14 cellular contexts compared by ENCODE assay signal in the genomic region with DNA sequence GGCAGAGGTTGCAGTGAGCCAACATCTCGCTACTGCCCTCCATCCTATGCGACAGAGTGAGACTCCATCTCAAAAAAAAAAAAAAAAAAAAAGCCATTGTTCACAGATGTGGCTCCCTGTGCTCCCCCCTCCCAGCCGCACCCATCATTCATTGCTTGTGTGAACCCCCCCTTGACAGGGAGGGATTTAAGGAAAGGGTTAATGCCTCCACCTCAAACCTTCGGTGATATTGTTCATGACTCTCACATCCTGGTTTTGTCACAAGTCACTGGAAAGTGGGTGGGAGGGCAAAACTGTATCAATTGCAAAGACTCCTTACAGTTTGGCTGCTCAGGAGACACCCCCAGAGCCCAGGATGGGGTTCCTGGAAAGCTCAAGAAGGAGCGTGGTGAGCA. TPM values are rescaled to one million over a fixed set of nuclear protein-coding genes. Genes with fewer than 3 reads are reported as not detected.
A peak's percentile ranks its signal among the peaks of the same experiment; 100 is the strongest.
DNase-seq lines count a peak whose midpoint lies in the region; ATAC-seq and TF ChIP-seq lines count a peak whose summit lies in the region.
"Had no signal": no experiment of that assay in that cellular context is flagged by ENCODE, and none has a peak within 500 bp of the region (broad histone marks: within the 10 kb centered on the region; RNA-seq: fewer than 3 reads in every experiment).

No MANE protein-coding gene starts in this region.

- H3K27me3 Mint-ChIP-seq in HFFc6 (ENCODE audit: insufficient read depth), result peaks cover 4% of the 10 kb centered on the region
- H3K27me3 Mint-ChIP-seq in activated CD8-positive, alpha-beta T cell treated with anti-CD3 and anti-CD28 coated beads, Interleukin-2, amount 10 ng/mL, durations not matched to agents 7 days and 5 days (ENCODE audit: low read depth), result no peaks in the 10 kb centered on the region
- H3K27me3 Mint-ChIP-seq in endothelial cell (ENCODE audit: unreplicated experiment), result peaks cover 5% of the 10 kb centered on the region

- peaks cover 43% of the 10 kb centered on the region for H3K4me1 ChIP-seq in mesodermal cell (ENCODE audit: control insufficient read depth, insufficient read depth, low read length, poor library complexity, severe bottlenecking)

- no peaks in the 10 kb centered on the region; the same call in 1 of the 2 replicates for H3K9me3 ChIP-seq in AG04450 (ENCODE audit: control insufficient read depth, insufficient read depth, low read length)
- H3K9me3 ChIP-seq in mesodermal cell (ENCODE audit: control insufficient read depth, low read length), result no peaks in the 10 kb centered on the region
- H3K9me3 ChIP-seq: esophagus muscularis mucosa had no signal

- TF ChIP-seq CTCF in AG04450 (IDR thresholded peaks at IDR 0.05; ENCODE audit: low read depth, low read length) (no peak), HFFc6 (IDR thresholded peaks at IDR 0.05) (no peak), endothelial cell (IDR thresholded peaks at IDR 0.05; ENCODE audit: unreplicated experiment) (no peak)

- no peaks in the 10 kb centered on the region for H3K9me3 Mint-ChIP-seq in HFFc6
- no peaks in the 10 kb centered on the region for H3K9me3 Mint-ChIP-seq in activated CD8-positive, alpha-beta T cell treated with anti-CD3 and anti-CD28 coated beads, Interleukin-2, amount 10 ng/mL, durations not matched to agents 7 days and 5 days (ENCODE audit: insufficient read depth)
- no peaks in the 10 kb centered on the region for H3K9me3 Mint-ChIP-seq in endothelial cell (ENCODE audit: unreplicated experiment)

- CTCF ChIA-PET in AG04450 (lab: Charles Lee), result interaction anchor here (0.7 kb wide), 1 partner anchor 52 kb away, joined by 8 read pairs; no protein-coding TSS in a partner anchor
- CTCF ChIA-PET in activated CD8-positive, alpha-beta T cell treated with anti-CD3 and anti-CD28 coated beads, Interleukin-2, amount 10 ng/mL, durations not matched to agents 7 days and 5 days (lab: Charles Lee), result no interaction called here

- H3K27ac Mint-ChIP-seq in HFFc6, result peak overlapping the region; percentile 90
- peak overlapping the region; percentile 72 for H3K27ac Mint-ChIP-seq in activated CD8-positive, alpha-beta T cell treated with anti-CD3 and anti-CD28 coated beads, Interleukin-2, amount 10 ng/mL, durations not matched to agents 7 days and 5 days
- H3K27ac Mint-ChIP-seq in endothelial cell (ENCODE audit: unreplicated experiment), result no peak overlapping the region

- H3K4me3 ChIP-seq in AG04450 (ENCODE audit: low read depth, low read length), result no peak overlapping the region
- no peak overlapping the region for H3K4me3 ChIP-seq in mesodermal cell (ENCODE audit: extremely low read depth, insufficient read depth, low read length, poor library complexity, severe bottlenecking)
- H3K4me3 ChIP-seq: esophagus muscularis mucosa had no signal

- H3K27ac ChIP-seq in AG04450 (ENCODE audit: low read depth, low read length), result peak overlapping the region; percentile 47
- peak overlapping the region; percentile 59 for H3K27ac ChIP-seq in mesodermal cell (ENCODE audit: low read depth, low read length, severe bottlenecking)
- H3K27ac ChIP-seq: C4-2B, esophagus muscularis mucosa had no signal

- H3K36me3 ChIP-seq in mesodermal cell (ENCODE audit: control insufficient read depth, insufficient read depth, low read length), result peaks cover 55% of the 10 kb centered on the region

- no peak for ATAC-seq in activated CD8-positive, alpha-beta T cell treated with anti-CD3 and anti-CD28 coated beads, Interleukin-2, amount 10 ng/mL, durations not matched to agents 7 days and 5 days
- no peak for ATAC-seq in HG03097 (IDR thresholded peaks at IDR 0.05; ENCODE audit: low FRiP score, unreplicated experiment)
- no peak for ATAC-seq in HG02973 (IDR thresholded peaks at IDR 0.05; ENCODE audit: unreplicated experiment)

- POLR2A ChIA-PET in AG04450 (lab: Yijun Ruan, JAX), result no interaction called here
- POLR2A ChIA-PET in activated CD8-positive, alpha-beta T cell treated with anti-CD3 and anti-CD28 coated beads, Interleukin-2, amount 10 ng/mL, durations not matched to agents 7 days and 5 days (lab: Charles Lee), result no interaction called here

- H3K27me3 ChIP-seq in AG04450 (ENCODE audit: control insufficient read depth, insufficient read depth, low read length), result no peaks in the 10 kb centered on the region
- H3K27me3 ChIP-seq: esophagus muscularis mucosa had no signal

- WGBS in mesodermal cell (ENCODE audit: insufficient coverage in 2 of 2), 2 experiments, result 100% methylated on average over 1 to 2 of the region's 5 CpGs

- peaks cover 35% of the 10 kb centered on the region for H3K36me3 Mint-ChIP-seq in HFFc6 (ENCODE audit: low read depth)
- peaks cover 24% of the 10 kb centered on the region for H3K36me3 Mint-ChIP-seq in activated CD8-positive, alpha-beta T cell treated with anti-CD3 and anti-CD28 coated beads, Interleukin-2, amount 10 ng/mL, durations not matched to agents 7 days and 5 days (ENCODE audit: low read depth)
- H3K36me3 Mint-ChIP-seq in endothelial cell (ENCODE audit: low read depth, unreplicated experiment), result peaks cover 11% of the 10 kb centered on the region

- H3K4me1 Mint-ChIP-seq in HFFc6 (ENCODE audit: low read depth), result peaks cover 80% of the 10 kb centered on the region
- H3K4me1 Mint-ChIP-seq in activated CD8-positive, alpha-beta T cell treated with anti-CD3 and anti-CD28 coated beads, Interleukin-2, amount 10 ng/mL, durations not matched to agents 7 days and 5 days (ENCODE audit: low read depth), result peaks cover 45% of the 10 kb centered on the region
- H3K4me1 Mint-ChIP-seq in endothelial cell (ENCODE audit: unreplicated experiment), result peaks cover 22% of the 10 kb centered on the region

- no peak for DNase-seq in AG04450 (ENCODE audit: low read depth, low spot score)
- DNase-seq in HFFc6, result no peak
- DNase-seq in activated CD8-positive, alpha-beta T cell treated with anti-CD3 and anti-CD28 coated beads, Interleukin-2, amount 10 ng/mL, durations not matched to agents 7 days and 5 days, result no peak
- no peak for DNase-seq in endothelial cell (ENCODE audit: low spot score)
- no peak for DNase-seq in amygdala (lab: John Stamatoyannopoulos, UW)
- DNase-seq: midbrain, NCI-H187 treated with DMSO at 0.1 percent for 48 hours, NCI-H774, SHP77 treated with DMSO at 0.1 percent for 48 hours had no signal

- H3K4me3 Mint-ChIP-seq in HFFc6, result peak overlapping the region; percentile 67
- no peak overlapping the region for H3K4me3 Mint-ChIP-seq in activated CD8-positive, alpha-beta T cell treated with anti-CD3 and anti-CD28 coated beads, Interleukin-2, amount 10 ng/mL, durations not matched to agents 7 days and 5 days
- H3K4me3 Mint-ChIP-seq in endothelial cell (ENCODE audit: unreplicated experiment), result no peak overlapping the region

RNA-seq across cellular contexts. Expression of a gene that starts 7.7 kb away (rescaled TPM):
- polyA plus RNA-seq in AG04450 (2011; rRNA removed), result 30.8 and 33.5 TPM in 2 replicates
- polyA minus RNA-seq in AG04450 (2011; rRNA and poly(A)+ RNA removed), result 60.0 and 62.6 TPM in 2 replicates
- 10 to 100 TPM; 22.5 to 33.0 (median 28.6) TPM for total RNA-seq in HFFc6 (2021; fragmentation: NEBNext Ultra II Directional; extraction: Animal tissue kit (Norgen Biotek cat#: 25700))
- 10 to 100 TPM; 36.8 to 37.9 TPM for total RNA-seq in activated CD8-positive, alpha-beta T cell treated with anti-CD3 and anti-CD28 coated beads, Interleukin-2, amount 10 ng/mL, durations not matched to agents 7 days and 5 days
- polyA plus RNA-seq in mesodermal cell (2013, experiment 1 of 2), result 40.6 TPM
- 33.7 TPM for polyA plus RNA-seq in mesodermal cell (2013, experiment 2 of 2)
- total RNA-seq in endothelial cell (ENCODE audit: unreplicated experiment), result 46.3 TPM
